In the genomic region with DNA sequence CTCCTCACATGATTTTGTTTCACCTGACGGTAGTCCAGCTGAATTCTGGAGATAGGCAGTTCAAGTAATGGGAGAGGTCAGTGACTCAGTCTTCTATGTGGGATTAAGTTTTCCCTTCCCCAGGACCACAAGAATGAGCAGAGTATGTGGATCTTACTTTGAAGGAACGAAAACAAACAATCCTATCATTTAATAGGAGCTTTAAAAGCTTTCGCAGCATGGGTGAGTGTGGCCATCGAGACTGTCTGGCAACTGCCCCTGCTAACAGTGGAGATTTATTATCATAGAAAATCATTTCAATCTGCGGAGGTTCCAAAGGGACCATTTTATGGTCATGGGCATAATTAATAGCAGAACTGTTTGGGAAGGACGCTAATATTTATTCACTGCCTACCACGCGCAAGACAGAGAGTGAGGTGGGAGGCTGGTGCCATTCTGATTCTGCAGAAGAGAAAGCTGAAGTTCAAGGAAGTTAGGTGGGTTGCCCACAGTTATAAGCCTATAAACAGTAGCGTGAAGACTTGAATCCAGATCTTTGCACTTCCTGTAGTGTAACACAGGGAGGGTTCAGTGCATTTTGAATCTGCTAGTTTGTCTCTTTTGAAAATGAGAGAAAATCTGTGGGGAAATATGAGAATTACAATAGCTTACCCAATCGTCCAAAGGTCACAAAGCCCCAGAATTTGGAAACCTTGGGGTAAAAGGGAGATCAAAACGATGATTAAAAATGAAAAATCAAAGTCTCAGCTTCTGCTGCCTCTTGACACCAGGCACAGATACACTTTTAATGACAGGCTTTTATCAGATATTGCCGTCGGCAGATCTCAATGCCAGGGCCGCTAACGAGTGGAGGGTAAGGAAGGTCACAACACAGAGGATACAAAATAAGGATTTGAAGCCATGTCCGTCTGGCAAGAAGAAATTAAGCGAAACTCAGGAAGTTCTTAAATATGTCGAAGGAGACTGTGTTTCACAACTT, we compare ENCODE assay signal across 1 cellular context.
TF ChIP-seq lines count a peak whose summit lies in the region.

No MANE protein-coding gene starts in this region.

TF ChIP-seq in K562, 482 proteins besides CTCF, POLR2A, EP300 and RAD21 (continued from another document):
- TF ChIP-seq, protein P1, sequence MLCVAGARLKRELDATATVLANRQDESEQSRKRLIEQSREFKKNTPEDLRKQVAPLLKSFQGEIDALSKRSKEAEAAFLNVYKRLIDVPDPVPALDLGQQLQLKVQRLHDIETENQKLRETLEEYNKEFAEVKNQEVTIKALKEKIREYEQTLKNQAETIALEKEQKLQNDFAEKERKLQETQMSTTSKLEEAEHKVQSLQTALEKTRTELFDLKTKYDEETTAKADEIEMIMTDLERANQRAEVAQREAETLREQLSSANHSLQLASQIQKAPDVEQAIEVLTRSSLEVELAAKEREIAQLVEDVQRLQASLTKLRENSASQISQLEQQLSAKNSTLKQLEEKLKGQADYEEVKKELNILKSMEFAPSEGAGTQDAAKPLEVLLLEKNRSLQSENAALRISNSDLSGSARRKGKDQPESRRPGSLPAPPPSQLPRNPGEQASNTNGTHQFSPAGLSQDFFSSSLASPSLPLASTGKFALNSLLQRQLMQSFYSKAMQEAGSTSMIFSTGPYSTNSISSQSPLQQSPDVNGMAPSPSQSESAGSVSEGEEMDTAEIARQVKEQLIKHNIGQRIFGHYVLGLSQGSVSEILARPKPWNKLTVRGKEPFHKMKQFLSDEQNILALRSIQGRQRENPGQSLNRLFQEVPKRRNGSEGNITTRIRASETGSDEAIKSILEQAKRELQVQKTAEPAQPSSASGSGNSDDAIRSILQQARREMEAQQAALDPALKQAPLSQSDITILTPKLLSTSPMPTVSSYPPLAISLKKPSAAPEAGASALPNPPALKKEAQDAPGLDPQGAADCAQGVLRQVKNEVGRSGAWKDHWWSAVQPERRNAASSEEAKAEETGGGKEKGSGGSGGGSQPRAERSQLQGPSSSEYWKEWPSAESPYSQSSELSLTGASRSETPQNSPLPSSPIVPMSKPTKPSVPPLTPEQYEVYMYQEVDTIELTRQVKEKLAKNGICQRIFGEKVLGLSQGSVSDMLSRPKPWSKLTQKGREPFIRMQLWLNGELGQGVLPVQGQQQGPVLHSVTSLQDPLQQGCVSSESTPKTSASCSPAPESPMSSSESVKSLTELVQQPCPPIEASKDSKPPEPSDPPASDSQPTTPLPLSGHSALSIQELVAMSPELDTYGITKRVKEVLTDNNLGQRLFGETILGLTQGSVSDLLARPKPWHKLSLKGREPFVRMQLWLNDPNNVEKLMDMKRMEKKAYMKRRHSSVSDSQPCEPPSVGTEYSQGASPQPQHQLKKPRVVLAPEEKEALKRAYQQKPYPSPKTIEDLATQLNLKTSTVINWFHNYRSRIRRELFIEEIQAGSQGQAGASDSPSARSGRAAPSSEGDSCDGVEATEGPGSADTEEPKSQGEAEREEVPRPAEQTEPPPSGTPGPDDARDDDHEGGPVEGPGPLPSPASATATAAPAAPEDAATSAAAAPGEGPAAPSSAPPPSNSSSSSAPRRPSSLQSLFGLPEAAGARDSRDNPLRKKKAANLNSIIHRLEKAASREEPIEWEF (CRISPR knock-in tag; IDR thresholded peaks at IDR 0.05): no peak
- TF ChIP-seq ZC3H11A (IDR thresholded peaks at IDR 0.05; ENCODE audit: low read depth, low read length) (no peak), ZNF507 (tag; conservative IDR thresholded peaks at IDR 0.05) (no peak), MCM2 (IDR thresholded peaks at IDR 0.05; ENCODE audit: low read depth) (no peak), ZNF184 (CRISPR knock-in tag; IDR thresholded peaks at IDR 0.05) (no peak), U2AF1 (optimal IDR thresholded peaks at IDR 0.05; ENCODE audit: low read depth, low read length) (no peak), IFI16 (CRISPR knock-in tag; IDR thresholded peaks at IDR 0.05) (no peak), ZNF551 (CRISPR knock-in tag; IDR thresholded peaks at IDR 0.05) (no peak), SRF (CRISPR knock-in tag; IDR thresholded peaks at IDR 0.05) (no peak), KLF10 (CRISPR knock-in tag; IDR thresholded peaks at IDR 0.05) (no peak), ERF (CRISPR knock-in tag; IDR thresholded peaks at IDR 0.05) (no peak), GATA2 (CRISPR knock-in tag; IDR thresholded peaks at IDR 0.05) (no peak), SNRNP70 (optimal IDR thresholded peaks at IDR 0.05; ENCODE audit: low read depth, low read length) (no peak), ZNF561 (CRISPR knock-in tag; conservative IDR thresholded peaks at IDR 0.05) (no peak), XRCC5 (IDR thresholded peaks at IDR 0.05; ENCODE audit: low read depth, low read length) (no peak), XRCC4 (IDR thresholded peaks at IDR 0.05; ENCODE audit: extremely low read depth, insufficient read depth, insufficient read length) (no peak), ASH1L (IDR thresholded peaks at IDR 0.05; ENCODE audit: borderline replicate concordance, low read depth, partially characterized antibody) (no peak), SP1 (CRISPR knock-in tag; IDR thresholded peaks at IDR 0.05) (0 out of 2 replicates have a peak, but pooled peaks have one; percentile 4)
- TF ChIP-seq, protein P2, sequence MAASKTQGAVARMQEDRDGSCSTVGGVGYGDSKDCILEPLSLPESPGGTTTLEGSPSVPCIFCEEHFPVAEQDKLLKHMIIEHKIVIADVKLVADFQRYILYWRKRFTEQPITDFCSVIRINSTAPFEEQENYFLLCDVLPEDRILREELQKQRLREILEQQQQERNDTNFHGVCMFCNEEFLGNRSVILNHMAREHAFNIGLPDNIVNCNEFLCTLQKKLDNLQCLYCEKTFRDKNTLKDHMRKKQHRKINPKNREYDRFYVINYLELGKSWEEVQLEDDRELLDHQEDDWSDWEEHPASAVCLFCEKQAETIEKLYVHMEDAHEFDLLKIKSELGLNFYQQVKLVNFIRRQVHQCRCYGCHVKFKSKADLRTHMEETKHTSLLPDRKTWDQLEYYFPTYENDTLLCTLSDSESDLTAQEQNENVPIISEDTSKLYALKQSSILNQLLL (CRISPR knock-in tag; IDR thresholded peaks at IDR 0.05; ENCODE audit: borderline replicate concordance): no peak
- TF ChIP-seq, protein P3, sequence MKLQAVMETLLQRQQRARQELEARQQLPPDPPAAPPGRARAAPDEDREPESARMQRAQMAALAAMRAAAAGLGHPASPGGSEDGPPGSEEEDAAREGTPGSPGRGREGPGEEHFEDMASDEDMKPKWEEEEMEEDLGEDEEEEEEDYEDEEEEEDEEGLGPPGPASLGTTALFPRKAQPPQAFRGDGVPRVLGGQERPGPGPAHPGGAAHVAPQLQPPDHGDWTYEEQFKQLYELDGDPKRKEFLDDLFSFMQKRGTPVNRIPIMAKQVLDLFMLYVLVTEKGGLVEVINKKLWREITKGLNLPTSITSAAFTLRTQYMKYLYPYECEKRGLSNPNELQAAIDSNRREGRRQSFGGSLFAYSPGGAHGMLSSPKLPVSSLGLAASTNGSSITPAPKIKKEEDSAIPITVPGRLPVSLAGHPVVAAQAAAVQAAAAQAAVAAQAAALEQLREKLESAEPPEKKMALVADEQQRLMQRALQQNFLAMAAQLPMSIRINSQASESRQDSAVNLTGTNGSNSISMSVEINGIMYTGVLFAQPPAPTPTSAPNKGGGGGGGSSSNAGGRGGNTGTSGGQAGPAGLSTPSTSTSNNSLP (IDR thresholded peaks at IDR 0.05; ENCODE audit: borderline replicate concordance, low read depth, low read length): no peak
- TF ChIP-seq, protein P4, sequence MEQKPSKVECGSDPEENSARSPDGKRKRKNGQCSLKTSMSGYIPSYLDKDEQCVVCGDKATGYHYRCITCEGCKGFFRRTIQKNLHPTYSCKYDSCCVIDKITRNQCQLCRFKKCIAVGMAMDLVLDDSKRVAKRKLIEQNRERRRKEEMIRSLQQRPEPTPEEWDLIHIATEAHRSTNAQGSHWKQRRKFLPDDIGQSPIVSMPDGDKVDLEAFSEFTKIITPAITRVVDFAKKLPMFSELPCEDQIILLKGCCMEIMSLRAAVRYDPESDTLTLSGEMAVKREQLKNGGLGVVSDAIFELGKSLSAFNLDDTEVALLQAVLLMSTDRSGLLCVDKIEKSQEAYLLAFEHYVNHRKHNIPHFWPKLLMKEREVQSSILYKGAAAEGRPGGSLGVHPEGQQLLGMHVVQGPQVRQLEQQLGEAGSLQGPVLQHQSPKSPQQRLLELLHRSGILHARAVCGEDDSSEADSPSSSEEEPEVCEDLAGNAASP (IDR thresholded peaks at IDR 0.05): no peak
- TF ChIP-seq, protein P5, sequence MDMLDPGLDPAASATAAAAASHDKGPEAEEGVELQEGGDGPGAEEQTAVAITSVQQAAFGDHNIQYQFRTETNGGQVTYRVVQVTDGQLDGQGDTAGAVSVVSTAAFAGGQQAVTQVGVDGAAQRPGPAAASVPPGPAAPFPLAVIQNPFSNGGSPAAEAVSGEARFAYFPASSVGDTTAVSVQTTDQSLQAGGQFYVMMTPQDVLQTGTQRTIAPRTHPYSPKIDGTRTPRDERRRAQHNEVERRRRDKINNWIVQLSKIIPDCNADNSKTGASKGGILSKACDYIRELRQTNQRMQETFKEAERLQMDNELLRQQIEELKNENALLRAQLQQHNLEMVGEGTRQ (CRISPR knock-in tag; IDR thresholded peaks at IDR 0.05): no peak
- TF ChIP-seq, protein P6, sequence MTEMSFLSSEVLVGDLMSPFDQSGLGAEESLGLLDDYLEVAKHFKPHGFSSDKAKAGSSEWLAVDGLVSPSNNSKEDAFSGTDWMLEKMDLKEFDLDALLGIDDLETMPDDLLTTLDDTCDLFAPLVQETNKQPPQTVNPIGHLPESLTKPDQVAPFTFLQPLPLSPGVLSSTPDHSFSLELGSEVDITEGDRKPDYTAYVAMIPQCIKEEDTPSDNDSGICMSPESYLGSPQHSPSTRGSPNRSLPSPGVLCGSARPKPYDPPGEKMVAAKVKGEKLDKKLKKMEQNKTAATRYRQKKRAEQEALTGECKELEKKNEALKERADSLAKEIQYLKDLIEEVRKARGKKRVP (CRISPR knock-in tag; IDR thresholded peaks at IDR 0.05): no peak
- TF ChIP-seq, protein P7, sequence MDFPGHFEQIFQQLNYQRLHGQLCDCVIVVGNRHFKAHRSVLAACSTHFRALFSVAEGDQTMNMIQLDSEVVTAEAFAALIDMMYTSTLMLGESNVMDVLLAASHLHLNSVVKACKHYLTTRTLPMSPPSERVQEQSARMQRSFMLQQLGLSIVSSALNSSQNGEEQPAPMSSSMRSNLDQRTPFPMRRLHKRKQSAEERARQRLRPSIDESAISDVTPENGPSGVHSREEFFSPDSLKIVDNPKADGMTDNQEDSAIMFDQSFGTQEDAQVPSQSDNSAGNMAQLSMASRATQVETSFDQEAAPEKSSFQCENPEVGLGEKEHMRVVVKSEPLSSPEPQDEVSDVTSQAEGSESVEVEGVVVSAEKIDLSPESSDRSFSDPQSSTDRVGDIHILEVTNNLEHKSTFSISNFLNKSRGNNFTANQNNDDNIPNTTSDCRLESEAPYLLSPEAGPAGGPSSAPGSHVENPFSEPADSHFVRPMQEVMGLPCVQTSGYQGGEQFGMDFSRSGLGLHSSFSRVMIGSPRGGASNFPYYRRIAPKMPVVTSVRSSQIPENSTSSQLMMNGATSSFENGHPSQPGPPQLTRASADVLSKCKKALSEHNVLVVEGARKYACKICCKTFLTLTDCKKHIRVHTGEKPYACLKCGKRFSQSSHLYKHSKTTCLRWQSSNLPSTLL (IDR thresholded peaks at IDR 0.05): no peak
- TF ChIP-seq, protein P8, sequence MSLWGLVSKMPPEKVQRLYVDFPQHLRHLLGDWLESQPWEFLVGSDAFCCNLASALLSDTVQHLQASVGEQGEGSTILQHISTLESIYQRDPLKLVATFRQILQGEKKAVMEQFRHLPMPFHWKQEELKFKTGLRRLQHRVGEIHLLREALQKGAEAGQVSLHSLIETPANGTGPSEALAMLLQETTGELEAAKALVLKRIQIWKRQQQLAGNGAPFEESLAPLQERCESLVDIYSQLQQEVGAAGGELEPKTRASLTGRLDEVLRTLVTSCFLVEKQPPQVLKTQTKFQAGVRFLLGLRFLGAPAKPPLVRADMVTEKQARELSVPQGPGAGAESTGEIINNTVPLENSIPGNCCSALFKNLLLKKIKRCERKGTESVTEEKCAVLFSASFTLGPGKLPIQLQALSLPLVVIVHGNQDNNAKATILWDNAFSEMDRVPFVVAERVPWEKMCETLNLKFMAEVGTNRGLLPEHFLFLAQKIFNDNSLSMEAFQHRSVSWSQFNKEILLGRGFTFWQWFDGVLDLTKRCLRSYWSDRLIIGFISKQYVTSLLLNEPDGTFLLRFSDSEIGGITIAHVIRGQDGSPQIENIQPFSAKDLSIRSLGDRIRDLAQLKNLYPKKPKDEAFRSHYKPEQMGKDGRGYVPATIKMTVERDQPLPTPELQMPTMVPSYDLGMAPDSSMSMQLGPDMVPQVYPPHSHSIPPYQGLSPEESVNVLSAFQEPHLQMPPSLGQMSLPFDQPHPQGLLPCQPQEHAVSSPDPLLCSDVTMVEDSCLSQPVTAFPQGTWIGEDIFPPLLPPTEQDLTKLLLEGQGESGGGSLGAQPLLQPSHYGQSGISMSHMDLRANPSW (CRISPR knock-in tag; IDR thresholded peaks at IDR 0.05): no peak
- TF ChIP-seq, protein P9, sequence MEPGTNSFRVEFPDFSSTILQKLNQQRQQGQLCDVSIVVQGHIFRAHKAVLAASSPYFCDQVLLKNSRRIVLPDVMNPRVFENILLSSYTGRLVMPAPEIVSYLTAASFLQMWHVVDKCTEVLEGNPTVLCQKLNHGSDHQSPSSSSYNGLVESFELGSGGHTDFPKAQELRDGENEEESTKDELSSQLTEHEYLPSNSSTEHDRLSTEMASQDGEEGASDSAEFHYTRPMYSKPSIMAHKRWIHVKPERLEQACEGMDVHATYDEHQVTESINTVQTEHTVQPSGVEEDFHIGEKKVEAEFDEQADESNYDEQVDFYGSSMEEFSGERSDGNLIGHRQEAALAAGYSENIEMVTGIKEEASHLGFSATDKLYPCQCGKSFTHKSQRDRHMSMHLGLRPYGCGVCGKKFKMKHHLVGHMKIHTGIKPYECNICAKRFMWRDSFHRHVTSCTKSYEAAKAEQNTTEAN (CRISPR knock-in tag; IDR thresholded peaks at IDR 0.05): no peak
- TF ChIP-seq, protein P10, sequence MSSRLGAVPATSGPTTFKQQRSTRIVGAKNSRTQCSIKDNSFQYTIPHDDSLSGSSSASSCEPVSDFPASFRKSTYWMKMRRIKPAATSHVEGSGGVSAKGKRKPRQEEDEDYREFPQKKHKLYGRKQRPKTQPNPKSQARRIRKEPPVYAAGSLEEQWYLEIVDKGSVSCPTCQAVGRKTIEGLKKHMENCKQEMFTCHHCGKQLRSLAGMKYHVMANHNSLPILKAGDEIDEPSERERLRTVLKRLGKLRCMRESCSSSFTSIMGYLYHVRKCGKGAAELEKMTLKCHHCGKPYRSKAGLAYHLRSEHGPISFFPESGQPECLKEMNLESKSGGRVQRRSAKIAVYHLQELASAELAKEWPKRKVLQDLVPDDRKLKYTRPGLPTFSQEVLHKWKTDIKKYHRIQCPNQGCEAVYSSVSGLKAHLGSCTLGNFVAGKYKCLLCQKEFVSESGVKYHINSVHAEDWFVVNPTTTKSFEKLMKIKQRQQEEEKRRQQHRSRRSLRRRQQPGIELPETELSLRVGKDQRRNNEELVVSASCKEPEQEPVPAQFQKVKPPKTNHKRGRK (tag; IDR thresholded peaks at IDR 0.05): no peak
